Comparison of ENCODE assay signal across 8 cellular contexts in genomic region chr20:49713779-49714712, GRCh38. TPM values are rescaled to one million over a fixed set of nuclear protein-coding genes. Genes with fewer than 3 reads are reported as not detected.
DNase-seq lines count a peak whose midpoint lies in the region; ATAC-seq and TF ChIP-seq lines count a peak whose summit lies in the region.

TSS of gene B4GALT5 (minus strand) at chr20:49713878. CDS start at chr20:49713690, 188 bp downstream.

- no peaks in the 10 kb centered on the region for H3K9me3 ChIP-seq in CD4-positive, alpha-beta memory T cell (ENCODE audit: control insufficient read depth in 1 of 2, low read length in 2 of 2)
- H3K9me3 ChIP-seq in mucosa of descending colon, result no peaks in the 10 kb centered on the region

- peak within 1 kb of the TSS; percentile 69 to 95 (median 84) for H3K27ac Mint-ChIP-seq in CD4-positive, alpha-beta memory T cell
- H3K27ac Mint-ChIP-seq in activated T-cell treated with anti-CD3 and anti-CD28 coated beads, Interleukin-2, amount 50 U/mL, for 24 hours, result peak within 1 kb of the TSS; percentile 93

- no peaks in the 10 kb centered on the region for H3K9me3 Mint-ChIP-seq in CD4-positive, alpha-beta memory T cell
- no peaks in the 10 kb centered on the region for H3K9me3 Mint-ChIP-seq in activated T-cell treated with anti-CD3 and anti-CD28 coated beads, Interleukin-2, amount 50 U/mL, for 24 hours

- H3K27me3 Mint-ChIP-seq in CD4-positive, alpha-beta memory T cell, result no peaks in the 10 kb centered on the region
- H3K27me3 Mint-ChIP-seq in activated T-cell treated with anti-CD3 and anti-CD28 coated beads, Interleukin-2, amount 50 U/mL, for 24 hours, result no peaks in the 10 kb centered on the region

- intact Hi-C loops in CD4-positive, alpha-beta memory T cell (cut with micrococcal nuclease), result loop anchor here (2.0 to 10.0 kb wide), 4 partner anchors 37 to 223 kb away; partner anchors contain the start of genes RNF114, SLC9A8 and SPATA2
- intact Hi-C loops in mucosa of descending colon (cut with DNase I, micrococcal nuclease), result loop anchor here in 1 of 2 donors (10.0 kb wide), 1 partner anchor 79 kb away; no protein-coding TSS in a partner anchor

- peaks cover 0 to 3% of the 10 kb centered on the region in 2 donors for H3K36me3 Mint-ChIP-seq in CD4-positive, alpha-beta memory T cell
- H3K36me3 Mint-ChIP-seq in activated T-cell treated with anti-CD3 and anti-CD28 coated beads, Interleukin-2, amount 50 U/mL, for 24 hours (ENCODE audit: low read depth), result peaks cover 25% of the 10 kb centered on the region

- peak within 1 kb of the TSS; percentile 66 for H3K27ac ChIP-seq in CD4-positive, alpha-beta memory T cell (ENCODE audit: low read depth, low read length)

- TF ChIP-seq CTCF in mucosa of descending colon (IDR thresholded peaks at IDR 0.05), result no peak

- peak within 1 kb of the TSS; percentile 44 to 85 for H3K4me3 ChIP-seq in CD4-positive, alpha-beta memory T cell (ENCODE audit: low read length in 2 of 2)
- peak within 1 kb of the TSS; percentile 88 for H3K4me3 ChIP-seq in mucosa of descending colon

- CTCF ChIA-PET in CD4-positive, alpha-beta memory T cell (lab: Charles Lee; ENCODE audit: partially characterized antibody), result interaction anchor here (1.1 to 1.9 kb wide), 3 partner anchors 45 to 172 kb away, joined by 3 to 4 read pairs (median 4); no protein-coding TSS in a partner anchor

- H3K36me3 ChIP-seq in CD4-positive, alpha-beta memory T cell (ENCODE audit: insufficient read depth, low read length), result no peaks in the 10 kb centered on the region
- H3K36me3 ChIP-seq in mucosa of descending colon (ENCODE audit: low read depth), result no peaks in the 10 kb centered on the region

- H3K4me1 Mint-ChIP-seq in CD4-positive, alpha-beta memory T cell, result peaks cover 31 to 52% (median 43%) of the 10 kb centered on the region in 4 donors
- H3K4me1 Mint-ChIP-seq in activated T-cell treated with anti-CD3 and anti-CD28 coated beads, Interleukin-2, amount 50 U/mL, for 24 hours (ENCODE audit: low read depth), result peaks cover 56% of the 10 kb centered on the region

- peaks cover 45% of the 10 kb centered on the region for H3K4me1 ChIP-seq in CD4-positive, alpha-beta memory T cell (ENCODE audit: insufficient read depth, low read length)
- peaks cover 18% of the 10 kb centered on the region for H3K4me1 ChIP-seq in mucosa of descending colon (ENCODE audit: low read depth)

- ATAC-seq in GM19438 (IDR thresholded peaks at IDR 0.05; ENCODE audit: low read depth, unreplicated experiment), result peak; percentile 75
- ATAC-seq in mucosa of descending colon, result peak; percentile 85

- H3K4me3 Mint-ChIP-seq in CD4-positive, alpha-beta memory T cell, result peak within 1 kb of the TSS; percentile 85 to 94 (median 90)
- H3K4me3 Mint-ChIP-seq in activated T-cell treated with anti-CD3 and anti-CD28 coated beads, Interleukin-2, amount 50 U/mL, for 24 hours, result peak within 1 kb of the TSS; percentile 89

- TF ChIP-seq POLR2A in erythroblast (IDR thresholded peaks at IDR 0.05; ENCODE audit: low read length), result no peak

- H3K27me3 ChIP-seq in CD4-positive, alpha-beta memory T cell (ENCODE audit: insufficient read depth, low read length), result no peaks in the 10 kb centered on the region

- peak; percentile 56 to 73 (median 61) for DNase-seq in CD4-positive, alpha-beta memory T cell
- DNase-seq in HT1080 (ENCODE audit: low read depth), result peak; percentile 79
- peak; percentile 43 for DNase-seq in OCI-M2 (lab: John Stamatoyannopoulos, UW; ENCODE audit: unreplicated experiment)
- DNase-seq in activated T-cell treated with anti-CD3 and anti-CD28 coated beads, Interleukin-2, amount 50 U/mL, for 24 hours, result peak; percentile 84
- DNase-seq in erythroblast (lab: John Stamatoyannopoulos, UW), result peak; percentile 84 to 90
- DNase-seq in mucosa of descending colon, result peak; percentile 71 to 85 (median 83)
- DNase-seq in stimulated activated CD8-positive, alpha-beta memory T cell treated with anti-CD3 and anti-CD28 coated beads, Interleukin-4, amount 100 ng/mL, for 48 hours, result peak; percentile 80

- POLR2A ChIA-PET in CD4-positive, alpha-beta memory T cell (lab: Charles Lee; ENCODE audit: partially characterized antibody), result interaction anchor here (0.5 to 1.6 kb wide), 9 partner anchors 11 to 796 kb away, joined by 3 to 7 read pairs (median 3); partner anchors contain the start of genes PTPN1 and RNF114

RNA-seq across cellular contexts. Expression of gene B4GALT5, which starts in this region (rescaled TPM):
- 1 to 10 TPM; 5.5 to 6.2 TPM for total RNA-seq in CD4-positive, alpha-beta memory T cell
- polyA plus RNA-seq in CD4-positive, alpha-beta memory T cell, result 1 to 10 TPM in 1 of 2 donors, under 1 TPM in 1; 0.43 to 2.4 TPM
- 27.1 and 41.7 TPM in 2 replicates for total RNA-seq in HT1080 (2014; rRNA removed; shearing (Covaris generic))
- polyA plus RNA-seq in HT1080 (2015; cell fraction: cytosol; rRNA removed), result 42.3 and 52.9 TPM in 2 replicates
- polyA plus RNA-seq in HT1080 (2015; cell fraction: nucleus; rRNA removed), result 23.5 and 24.7 TPM in 2 replicates
- 10 to 100 TPM; 52.4 to 65.1 (median 60.2) TPM for total RNA-seq in mucosa of descending colon

Comparison
In these comparisons a context has a peak if more than half of its experiments do, and no peak if none do; other contexts are left out.
1. Peak in every context shown above with its lines: DNase-seq, ATAC-seq, H3K4me3 ChIP-seq and H3K27ac ChIP-seq.